13 cellular contexts compared by ENCODE assay signal in genomic region chr12:93403988-93404803, GRCh38. TPM values are rescaled to one million over a fixed set of nuclear protein-coding genes. Genes with fewer than 3 reads are reported as not detected.
DNase-seq lines count a peak whose midpoint lies in the region; ATAC-seq, FAIRE-seq and TF ChIP-seq lines count a peak whose summit lies in the region.
"Had no signal": no experiment of that assay in that cellular context is flagged by ENCODE, and none has a peak within 500 bp of the region (broad histone marks: within the 10 kb centered on the region; RNA-seq: fewer than 3 reads in every experiment).

No MANE protein-coding gene starts in this region.

- H3K27me3 ChIP-seq in CD8-positive, alpha-beta T cell (ENCODE audit: insufficient read depth, low read length): no peaks in the 10 kb centered on the region
- no peaks in the 10 kb centered on the region for H3K27me3 ChIP-seq in GM12878 (replicated peaks in 1 of 2; ENCODE audit: control insufficient read depth in 2 of 2, insufficient read depth in 2 of 2, low read length in 1 of 2)
- H3K27me3 ChIP-seq: sigmoid colon had no signal

- H3K27ac ChIP-seq in CD8-positive, alpha-beta T cell (ENCODE audit: low read depth, low read length): no peak overlapping the region
- H3K27ac ChIP-seq in GM12878 (ENCODE audit: control insufficient read depth, insufficient read depth): no peak overlapping the region

- H3K4me2 ChIP-seq in GM12878 (ENCODE audit: control insufficient read depth, insufficient read depth): no peak overlapping the region

- H3K27me3 Mint-ChIP-seq in CD8-positive, alpha-beta T cell (ENCODE audit: low read depth): no peaks in the 10 kb centered on the region
- no peaks in the 10 kb centered on the region for H3K27me3 Mint-ChIP-seq in mesothelial cell of epicardium (ENCODE audit: low read depth)
- H3K27me3 Mint-ChIP-seq: CD4-positive, alpha-beta memory T cell; T-cell had no signal

- POLR2A ChIA-PET in CD8-positive, alpha-beta T cell (lab: Charles Lee): interaction anchor here (1.5 kb wide), 1 partner anchor 11 kb away, joined by 5 read pairs; no protein-coding TSS in a partner anchor
- POLR2A ChIA-PET in GM12878 (lab: Charles Lee): interaction anchor here (0.6 to 4.0 kb wide), 5 partner anchors 11 to 382 kb away, joined by 3 to 19 read pairs (median 3); no protein-coding TSS in a partner anchor

- H3K27ac Mint-ChIP-seq in CD8-positive, alpha-beta T cell: peak overlapping the region; percentile 56
- H3K27ac Mint-ChIP-seq in mesothelial cell of epicardium: peak overlapping the region; percentile 19

- BruUV-seq in GM12878 (replicated peaks; lab: Mats Ljungman, UMichigan): no TSS peak

- peak; percentile 47; the same call in 1 of the 2 replicates for TF ChIP-seq POLR2A in GM12878 (IDR thresholded peaks at IDR 0.05; ENCODE audit: low read depth, low read length)

- DNase-seq in CD8-positive, alpha-beta T cell: no peak
- DNase-seq in LHCN-M2 (ENCODE audit: low read depth): peak; percentile 30
- DNase-seq in GM12878 (ENCODE audit: low read depth, low spot score): no peak
- DNase-seq in mesothelial cell of epicardium (ENCODE audit: low spot score in 2 of 2, unreplicated experiment in 2 of 2): no peak
- DNase-seq in frontal cortex (ENCODE audit: low spot score in 2 of 2): no peak
- no peak for DNase-seq in RPMI8226
- DNase-seq in AG08396 (ENCODE audit: low spot score): no peak
- no peak for DNase-seq in GM19239 (ENCODE audit: insufficient read length, low spot score)
- DNase-seq: activated CD4-positive, alpha-beta T cell treated with anti-CD3 and anti-CD28 coated beads, Interleukin-2, amount 50 U/mL, for 48 hours; CD4-positive, alpha-beta memory T cell; effector CD8-positive, alpha-beta T cell; sigmoid colon; T-cell had no signal

- ATAC-seq in CD8-positive, alpha-beta T cell: no peak
- ATAC-seq in GM12878: peak; percentile 14; the same call in 1 of the 3 replicates
- ATAC-seq: T-cell had no signal

- CTCF ChIA-PET in CD8-positive, alpha-beta T cell (lab: Charles Lee): interaction anchor here (1.0 to 2.4 kb wide), 3 partner anchors 15 to 418 kb away, joined by 3 to 9 read pairs (median 3); no protein-coding TSS in a partner anchor
- CTCF ChIA-PET in GM12878 (lab: Yijun Ruan, JAX): interaction anchor here (0.8 to 8.9 kb wide), 7 partner anchors 8 to 577 kb away, joined by 3 to 77 read pairs (median 4); no protein-coding TSS in a partner anchor

- TF ChIP-seq RAD21 in GM12878 (IDR thresholded peaks at IDR 0.05; ENCODE audit: insufficient read depth, low read depth, low read length): no peak

- H3K4me1 Mint-ChIP-seq in CD8-positive, alpha-beta T cell (ENCODE audit: low read depth): no peaks in the 10 kb centered on the region
- H3K4me1 Mint-ChIP-seq in mesothelial cell of epicardium: peaks cover 8% of the 10 kb centered on the region

- in situ Hi-C loops in GM12878 (cut with MboI): no loop called here

- RAD21 ChIA-PET in GM12878 (lab: Charles Lee; ENCODE audit: unreplicated experiment): interaction anchor here (1.4 to 3.4 kb wide), 4 partner anchors 11 to 417 kb away, joined by 3 to 14 read pairs (median 6); no protein-coding TSS in a partner anchor

- H3K79me2 ChIP-seq in GM12878 (ENCODE audit: control insufficient read depth, insufficient read depth, low read length): no peaks in the 10 kb centered on the region; the same call in none of the 2 replicates

- SMC1A ChIA-PET in GM12878 (lab: Charles Lee; ENCODE audit: uncharacterized antibody, unreplicated experiment): interaction anchor here (0.8 to 3.8 kb wide), 12 partner anchors 7 to 699 kb away, joined by 3 to 25 read pairs (median 4); no protein-coding TSS in a partner anchor

- H3K4me3 ChIP-seq in CD8-positive, alpha-beta T cell (ENCODE audit: low read depth, low read length): no peak overlapping the region
- H3K4me3 ChIP-seq in GM12878: no peak overlapping the region
- H3K4me3 ChIP-seq: sigmoid colon had no signal

- H3K4me1 ChIP-seq in CD8-positive, alpha-beta T cell (ENCODE audit: insufficient read depth, low read length): no peaks in the 10 kb centered on the region
- H3K4me1 ChIP-seq in GM12878 (ENCODE audit: control insufficient read depth, insufficient read depth, low read length): no peaks in the 10 kb centered on the region
- H3K4me1 ChIP-seq: sigmoid colon had no signal

- no peaks in the 10 kb centered on the region for H3K36me3 ChIP-seq in CD8-positive, alpha-beta T cell (ENCODE audit: insufficient read depth, low read length)
- H3K36me3 ChIP-seq in GM12878 (ENCODE audit: control insufficient read depth in 2 of 2, insufficient read depth in 2 of 2, low read length in 1 of 2): peaks cover 1 to 24% of the 10 kb centered on the region in 2 experiments

- H3K9me3 ChIP-seq in CD8-positive, alpha-beta T cell (ENCODE audit: low read length): no peaks in the 10 kb centered on the region
- H3K9me3 ChIP-seq in GM12878 (replicated peaks; ENCODE audit: control insufficient read depth, insufficient read depth, low read length): no peaks in the 10 kb centered on the region
- H3K9me3 ChIP-seq: sigmoid colon had no signal

- H4K20me1 ChIP-seq in GM12878 (ENCODE audit: control insufficient read depth, insufficient read depth): no peaks in the 10 kb centered on the region

- no peak overlapping the region for H2AFZ ChIP-seq in GM12878 (ENCODE audit: control insufficient read depth, low read depth, low read length)

- WGBS in GM12878 (ENCODE audit: insufficient coverage, insufficient replicate concordance, low lambda C conversion rate, missing lambda C conversion rate): 98% methylated on average over 7 of the region's 7 CpGs

- no peak overlapping the region for H3K9ac ChIP-seq in GM12878 (ENCODE audit: control insufficient read depth, insufficient read depth, low read length)

- FAIRE-seq in GM12878 (lab: Jason Lieb, UNC) (no peak), frontal cortex (lab: Jason Lieb, UNC) (no peak), GM19239 (lab: Jason Lieb, UNC) (no peak)

- TF ChIP-seq EP300 in GM12878 (IDR thresholded peaks at IDR 0.05; ENCODE audit: borderline replicate concordance in 1 of 2, control insufficient read depth in 1 of 2, low read depth in 2 of 2, low read length in 2 of 2): no peak

- H3K36me3 Mint-ChIP-seq in CD8-positive, alpha-beta T cell: peaks cover 48% of the 10 kb centered on the region
- peaks cover 15% of the 10 kb centered on the region for H3K36me3 Mint-ChIP-seq in mesothelial cell of epicardium

- intact Hi-C loops in CD8-positive, alpha-beta T cell (cut with DNase I, micrococcal nuclease): no loop called here
- intact Hi-C loops in GM12878 (cut with micrococcal nuclease; ENCODE audit: unreplicated experiment): no loop called here

- H3K4me3 Mint-ChIP-seq in CD8-positive, alpha-beta T cell: no peak overlapping the region
- no peak overlapping the region for H3K4me3 Mint-ChIP-seq in mesothelial cell of epicardium
- H3K4me3 Mint-ChIP-seq: CD4-positive, alpha-beta memory T cell; T-cell had no signal

- no peak for TF ChIP-seq CTCF in CD8-positive, alpha-beta T cell (IDR thresholded peaks at IDR 0.05)
- TF ChIP-seq CTCF in GM12878 (IDR thresholded peaks at IDR 0.05 in 2 of 3, conservative IDR thresholded peaks at IDR 0.05 in 1 of 3; ENCODE audit: control insufficient read depth in 2 of 3, extremely low read depth in 1 of 3, insufficient read depth in 1 of 3, low read depth in 3 of 3, low read length in 3 of 3) (no peak), mesothelial cell of epicardium (IDR thresholded peaks at IDR 0.05; ENCODE audit: unreplicated experiment) (no peak)

- no peaks in the 10 kb centered on the region for H3K9me3 Mint-ChIP-seq in CD8-positive, alpha-beta T cell
- H3K9me3 Mint-ChIP-seq in mesothelial cell of epicardium: no peaks in the 10 kb centered on the region
- H3K9me3 Mint-ChIP-seq: CD4-positive, alpha-beta memory T cell; T-cell had no signal

RNA-seq across cellular contexts. Expression of gene NUDT4, which starts 26.5 kb away (rescaled TPM):
- 100 to 1,000 TPM in 1 of 2 experiments, 10 to 100 TPM in 1; 98.7 to 102 TPM for total RNA-seq in CD8-positive, alpha-beta T cell
- total RNA-seq in LHCN-M2 (2014; rRNA removed) (35.2 and 38.3 TPM in 2 replicates), GM12878 (2014; rRNA removed) (70.4 and 77.0 TPM in 2 replicates), GM12878 (2014; rRNA removed; fragmentation: Illumina TruSeq; extraction: Trizol) (89.9 and 91.6 TPM in 2 replicates), GM12878 (2021) (81.1 and 82.9 TPM in 2 replicates), mesothelial cell of epicardium (41.0 to 48.0 TPM (median 44.4 TPM) in 3 replicates), frontal cortex (148 TPM)
- polyA plus RNA-seq in LHCN-M2 (2012): 13.1 TPM
- 56.5 and 57.3 TPM in 2 replicates for total RNA-seq in GM12878 (2013; cell fraction: nucleolus; rRNA removed)
- 27.8 TPM for polyA plus RNA-seq in GM12878 (2011; ENCODE audit: low read depth)
- polyA plus RNA-seq in GM12878 (2011; rRNA removed) (61.8 and 103 TPM in 2 replicates), GM12878 (2014; fragmentation: Illumina TruSeq; extraction: Trizol) (84.0 and 110 TPM in 2 replicates), GM12878 (2014; fragmentation: Nextera tagmentation; extraction: Ambion mirVana) (10 to 100 TPM; 26.6 to 36.6 TPM), GM12878 (2014; rRNA removed) (53.3 and 56.8 TPM in 2 replicates), GM12878 (2016; fragmentation: Nextera tagmentation; extraction: Ambion mirVana) (10 to 100 TPM; 27.0 to 64.4 TPM)
- polyA plus RNA-seq in GM12878 (2011; cell fraction: cytosol; rRNA removed): 20.3 and 24.5 TPM in 2 replicates
- polyA plus RNA-seq in GM12878 (2011; cell fraction: nucleus; rRNA removed): 9.7 and 12.0 TPM in 2 replicates
- polyA plus RNA-seq in GM12878 (2012): 60.5 and 61.5 TPM in 2 replicates
- polyA minus RNA-seq in GM12878 (2011; rRNA and poly(A)+ RNA removed): 27.8 and 40.1 TPM in 2 replicates
- polyA minus RNA-seq in GM12878 (2011; cell fraction: cytosol; rRNA and poly(A)+ RNA removed): 21.4 and 23.3 TPM in 2 replicates
- polyA minus RNA-seq in GM12878 (2011; cell fraction: nucleus; rRNA and poly(A)+ RNA removed): 11.8 and 22.6 TPM in 2 replicates

RNA-seq across cellular contexts. Expression of gene UBE2N, which starts 37.6 kb away (rescaled TPM):
- total RNA-seq in CD8-positive, alpha-beta T cell: 10 to 100 TPM; 89.5 to 93.6 TPM
- 65.1 and 74.4 TPM in 2 replicates for total RNA-seq in LHCN-M2 (2014; rRNA removed)
- polyA plus RNA-seq in LHCN-M2 (2012): 152 TPM
- 47.0 and 47.3 TPM in 2 replicates for total RNA-seq in GM12878 (2013; cell fraction: nucleolus; rRNA removed)
- total RNA-seq in GM12878 (2014; rRNA removed): 316 and 345 TPM in 2 replicates
- 301 and 306 TPM in 2 replicates for total RNA-seq in GM12878 (2014; rRNA removed; fragmentation: Illumina TruSeq; extraction: Trizol)
- total RNA-seq in GM12878 (2021): 242 and 243 TPM in 2 replicates
- 39.6 TPM for polyA plus RNA-seq in GM12878 (2011; ENCODE audit: low read depth)
- 312 and 365 TPM in 2 replicates for polyA plus RNA-seq in GM12878 (2011; rRNA removed)
- 152 and 211 TPM in 2 replicates for polyA plus RNA-seq in GM12878 (2011; cell fraction: cytosol; rRNA removed)
- 93.2 and 152 TPM in 2 replicates for polyA plus RNA-seq in GM12878 (2011; cell fraction: nucleus; rRNA removed)
- polyA plus RNA-seq in GM12878 (2012): 190 and 239 TPM in 2 replicates
- 394 and 481 TPM in 2 replicates for polyA plus RNA-seq in GM12878 (2014; fragmentation: Illumina TruSeq; extraction: Trizol)
- polyA plus RNA-seq in GM12878 (2014; fragmentation: Nextera tagmentation; extraction: Ambion mirVana): 100 to 1,000 TPM; 699 to 945 TPM
- 492 and 503 TPM in 2 replicates for polyA plus RNA-seq in GM12878 (2014; rRNA removed)
- polyA plus RNA-seq in GM12878 (2016; fragmentation: Nextera tagmentation; extraction: Ambion mirVana): 100 to 1,000 TPM; 522 to 545 TPM
- 159 and 169 TPM in 2 replicates for polyA minus RNA-seq in GM12878 (2011; rRNA and poly(A)+ RNA removed)
- 60.4 and 74.1 TPM in 2 replicates for polyA minus RNA-seq in GM12878 (2011; cell fraction: cytosol; rRNA and poly(A)+ RNA removed)
- polyA minus RNA-seq in GM12878 (2011; cell fraction: nucleus; rRNA and poly(A)+ RNA removed): 11.5 and 18.6 TPM in 2 replicates
- total RNA-seq in mesothelial cell of epicardium: 86.5 to 92.8 TPM (median 90.6 TPM) in 3 replicates
- 218 TPM for total RNA-seq in frontal cortex
